In genomic region chr14:67359775-67360468, GRCh38 we compare ENCODE assay signal across 8 cellular contexts. TPM values are rescaled to one million over a fixed set of nuclear protein-coding genes. Genes with fewer than 3 reads are reported as not detected.
A peak's percentile ranks its signal among the peaks of the same experiment; 100 is the strongest.
DNase-seq lines count a peak whose midpoint lies in the region; ATAC-seq, FAIRE-seq and TF ChIP-seq lines count a peak whose summit lies in the region.

TSS of gene ATP6V1D (minus strand) at chr14:67359804. CDS start at chr14:67359698, 106 bp downstream.
TSS of gene EIF2S1 (plus strand) at chr14:67360328. CDS start at chr14:67364768, 4,440 bp downstream.

- H3K4me3 ChIP-seq in GM12864 (ENCODE audit: low read depth, low read length): peak within 1 kb of the TSS; percentile 71
- H3K4me3 ChIP-seq in SU-DHL-6 (ENCODE audit: insufficient read depth, low read length, poor library complexity, severe bottlenecking): peak within 1 kb of the TSS; percentile 88
- peak within 1 kb of the TSS; percentile 65 to 88 (median 77) for H3K4me3 ChIP-seq in pancreas
- peak within 1 kb of the TSS; percentile 73 to 92 (median 82) for H3K4me3 ChIP-seq in tibial nerve

- peak; percentile 89 for FAIRE-seq in pancreas (lab: Jason Lieb, UNC)

- H3K27ac ChIP-seq in SU-DHL-6 (ENCODE audit: low read depth, low read length) (peak within 1 kb of the TSS; percentile 82), pancreas (peak within 1 kb of the TSS; percentile 59 to 96 (median 89)), tibial nerve (peak within 1 kb of the TSS; percentile 80 to 98 (median 90))

- peaks cover 25% of the 10 kb centered on the region for H4K20me1 ChIP-seq in SU-DHL-6 (ENCODE audit: low read depth, low read length)

- peak; percentile 62 to 91 for TF ChIP-seq EP300 in tibial nerve (IDR thresholded peaks at IDR 0.05)

- H3K9me2 ChIP-seq in SU-DHL-6 (replicated peaks; ENCODE audit: insufficient read depth, low read length): no peaks in the 10 kb centered on the region

- H3K27me3 ChIP-seq in SU-DHL-6 (ENCODE audit: low read length): no peaks in the 10 kb centered on the region
- H3K27me3 ChIP-seq in pancreas: no peaks in the 10 kb centered on the region
- no peaks in the 10 kb centered on the region for H3K27me3 ChIP-seq in tibial nerve

- peak; percentile 99 for DNase-seq in GM12864 (ENCODE audit: low read depth)
- peak; percentile 99 for DNase-seq in NCI-H1105 treated with DMSO at 0.1 percent for 48 hours (lab: John Stamatoyannopoulos, UW)
- peak; percentile 98 for DNase-seq in activated naive CD8-positive, alpha-beta T cell treated with anti-CD3 and anti-CD28 coated beads, Interleukin-2, amount 50 U/mL, for 16 hours (ENCODE audit: low read depth, low spot score)
- peak; percentile 100 for DNase-seq in Right ventricle myocardium inferior (ENCODE audit: missing footprints)
- DNase-seq in pancreas: peak; percentile 99 to 100 (median 100)
- peak; percentile 95 to 98 for DNase-seq in tibial nerve (ENCODE audit: low spot score in 2 of 2)

- TF ChIP-seq POLR2A in tibial nerve (IDR thresholded peaks at IDR 0.05): peak; percentile 25 to 48

- WGBS in pancreas, 2 donors: 0% methylated on average over 47 of the region's 47 CpGs
- WGBS in tibial nerve, 2 donors: 0 to 1% methylated on average over 41 to 47 of the region's 47 CpGs

- H3K36me3 ChIP-seq in SU-DHL-6 (ENCODE audit: low read length): peaks cover 12% of the 10 kb centered on the region; the same call in 1 of the 2 replicates
- peaks cover 0 to 1% (median under 1%) of the 10 kb centered on the region in 3 donors for H3K36me3 ChIP-seq in pancreas
- H3K36me3 ChIP-seq in tibial nerve: peaks cover 0 to 3% (median 0%) of the 10 kb centered on the region in 3 donors

- no peaks in the 10 kb centered on the region for H3K9me3 ChIP-seq in SU-DHL-6 (ENCODE audit: insufficient read depth, low read length)
- no peaks in the 10 kb centered on the region for H3K9me3 ChIP-seq in pancreas
- no peaks in the 10 kb centered on the region for H3K9me3 ChIP-seq in tibial nerve

- ATAC-seq in HG02642 (IDR thresholded peaks at IDR 0.05; ENCODE audit: poor library complexity, unreplicated experiment) (peak; percentile 90), Right ventricle myocardium inferior (peak; percentile 99), pancreas (peak; percentile 93 to 98 (median 96))

- intact Hi-C loops in Right ventricle myocardium inferior (cut with DNase I) (no loop called here), pancreas (cut with DNase I) (no loop called here)

- no peaks in the 10 kb centered on the region for H3F3A ChIP-seq in SU-DHL-6 (ENCODE audit: insufficient read depth)

- H3K4me1 ChIP-seq in pancreas: peaks cover 18 to 45% (median 25%) of the 10 kb centered on the region in 3 donors
- peaks cover 3 to 66% (median 33%) of the 10 kb centered on the region in 4 donors for H3K4me1 ChIP-seq in tibial nerve

- peak; percentile 98 for TF ChIP-seq CTCF in GM12864 (IDR thresholded peaks at IDR 0.05; ENCODE audit: low read depth, low read length, missing control alignments)
- peak; percentile 100 for TF ChIP-seq CTCF in SU-DHL-6 (IDR thresholded peaks at IDR 0.05; ENCODE audit: insufficient read depth, low read length, poor library complexity, severe bottlenecking)
- TF ChIP-seq CTCF in pancreas (IDR thresholded peaks at IDR 0.05): peak; percentile 73 to 96 (median 84)
- peak; percentile 90 to 99 (median 98) for TF ChIP-seq CTCF in tibial nerve (IDR thresholded peaks at IDR 0.05)

- H3K79me2 ChIP-seq in SU-DHL-6 (ENCODE audit: insufficient read depth, low read length): peaks cover 63% of the 10 kb centered on the region

- peak within 1 kb of the TSS; percentile 95 for H3K4me2 ChIP-seq in SU-DHL-6 (ENCODE audit: low read depth, low read length, poor library complexity, severe bottlenecking)

- H3K9ac ChIP-seq in SU-DHL-6 (ENCODE audit: low read length): peak within 1 kb of the TSS; percentile 89

- peak within 1 kb of the TSS; percentile 85 for H2AFZ ChIP-seq in SU-DHL-6 (ENCODE audit: low read depth, low read length, severe bottlenecking)

RNA-seq across cellular contexts. Expression of gene ATP6V1D, which starts in this region (rescaled TPM):
- total RNA-seq in Right ventricle myocardium inferior (156 TPM), pancreas (10 to 100 TPM; 17.5 to 40.2 (median 22.2) TPM), tibial nerve (10 to 100 TPM; 49.6 to 91.5 (median 57.6) TPM)
- polyA plus RNA-seq in pancreas: 10 to 100 TPM; 24.0 to 35.9 TPM

RNA-seq across cellular contexts. Expression of gene EIF2S1, which starts in this region (rescaled TPM):
- 101 TPM for total RNA-seq in Right ventricle myocardium inferior
- total RNA-seq in pancreas: 10 to 100 TPM; 25.3 to 52.8 (median 39.5) TPM
- polyA plus RNA-seq in pancreas: 10 to 100 TPM; 14.9 to 27.5 TPM
- total RNA-seq in tibial nerve: 10 to 100 TPM; 34.8 to 71.9 (median 61.3) TPM

Comparison
In these comparisons a context has a peak if more than half of its experiments do, and no peak if none do; other contexts are left out.
1. Peak in every context shown above with its lines: DNase-seq, ATAC-seq, H3K4me3 ChIP-seq and H3K27ac ChIP-seq.